In the genomic region with DNA sequence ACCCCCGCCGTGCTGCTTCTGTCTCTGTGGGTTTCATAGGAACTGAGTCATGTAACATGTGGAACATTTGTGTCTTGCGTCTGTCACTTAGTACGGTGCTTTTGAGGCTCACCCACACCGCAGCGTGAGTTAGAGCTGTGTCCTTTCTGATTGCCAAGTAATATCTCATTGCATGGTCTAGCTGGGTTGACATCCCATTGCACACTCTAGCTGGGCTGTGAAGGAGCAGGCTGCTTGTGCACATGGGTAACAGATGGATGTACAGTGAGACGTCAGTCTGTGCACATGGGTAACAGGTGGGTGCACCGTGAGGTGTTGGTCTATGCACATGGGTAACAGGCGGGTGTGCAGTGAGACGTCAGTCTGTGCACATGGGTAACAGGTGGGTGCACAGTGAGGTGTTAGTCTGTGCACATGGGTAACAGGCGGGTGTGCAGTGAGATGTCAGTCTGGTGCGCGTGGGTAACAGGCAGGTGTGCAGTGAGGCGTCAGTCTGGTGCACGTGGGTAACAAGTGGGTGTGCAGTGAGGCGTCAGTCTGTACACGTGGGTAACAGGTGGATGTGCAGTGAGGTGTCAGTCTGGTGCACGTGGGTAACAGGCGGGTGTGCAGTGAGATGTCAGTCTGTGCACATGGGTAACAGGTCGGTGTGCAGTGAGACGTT, we compare ENCODE assay signal across 8 cellular contexts. TPM values are rescaled to one million over a fixed set of nuclear protein-coding genes. Genes with fewer than 3 reads are reported as not detected.
DNase-seq lines count a peak whose midpoint lies in the region; ATAC-seq and TF ChIP-seq lines count a peak whose summit lies in the region.
"Not testable (repeated sequence)": the region's sequence is repeated elsewhere in the genome, so short reads cannot be mapped to it uniquely, and the experiment has no call there.

No MANE protein-coding gene starts in this region.

- CTCF ChIA-PET in CD4-positive, alpha-beta memory T cell (lab: Charles Lee; ENCODE audit: partially characterized antibody), result not testable (repeated sequence)

- intact Hi-C loops in CD4-positive, alpha-beta memory T cell (cut with micrococcal nuclease); right lobe of liver (cut with DNase I): not testable (repeated sequence)

- H3K4me1 ChIP-seq in CD4-positive, alpha-beta memory T cell (ENCODE audit: insufficient read depth, low read length); right lobe of liver: not testable (repeated sequence)

- peak; percentile 64 for ATAC-seq in GM19372 (IDR thresholded peaks at IDR 0.05; ENCODE audit: low read depth, unreplicated experiment)
- peak; percentile 59 for ATAC-seq in HG02798 (IDR thresholded peaks at IDR 0.05; ENCODE audit: poor library complexity, unreplicated experiment)
- ATAC-seq in HG03571 (IDR thresholded peaks at IDR 0.05; ENCODE audit: unreplicated experiment), result peak; percentile 43
- peak; percentile 14 to 56 (median 39) for ATAC-seq in right lobe of liver

- not testable (repeated sequence) for H3K27me3 Mint-ChIP-seq in CD4-positive, alpha-beta memory T cell

- H3K4me3 Mint-ChIP-seq in CD4-positive, alpha-beta memory T cell, result peak overlapping the region in 5 of 8 donors; percentile 4 to 67 (median 27)

- peaks cover 7 to 14% (median 8%) of the 10 kb centered on the region in 4 donors for H3K4me1 Mint-ChIP-seq in CD4-positive, alpha-beta memory T cell

- H3K36me3 ChIP-seq in CD4-positive, alpha-beta memory T cell (ENCODE audit: insufficient read depth, low read length); right lobe of liver: not testable (repeated sequence)

- H3K36me3 Mint-ChIP-seq in CD4-positive, alpha-beta memory T cell, result not testable (repeated sequence)

- peak overlapping the region in 5 of 7 donors; percentile 54 to 94 (median 80) for H3K27ac Mint-ChIP-seq in CD4-positive, alpha-beta memory T cell

- TF ChIP-seq POLR2A in right lobe of liver (IDR thresholded peaks at IDR 0.05), result not testable (repeated sequence)

- H3K4me3 ChIP-seq in CD4-positive, alpha-beta memory T cell (ENCODE audit: low read length in 2 of 2); right lobe of liver: not testable (repeated sequence)

- 67% methylated on average over 20 of the region's 21 CpGs for WGBS in right lobe of liver (ENCODE audit: insufficient coverage, low coverage, low lambda C conversion rate, missing lambda C conversion rate)

- not testable (repeated sequence) for H3K27me3 ChIP-seq in CD4-positive, alpha-beta memory T cell (ENCODE audit: insufficient read depth, low read length); right lobe of liver

- peak; percentile 23 to 73 (median 32) for DNase-seq in CD4-positive, alpha-beta memory T cell
- DNase-seq in activated CD4-positive, alpha-beta T cell treated with anti-CD3 and anti-CD28 coated beads for 48 hours, result peak; percentile 83
- DNase-seq in activated naive CD4-positive, alpha-beta T cell treated with anti-CD3 and anti-CD28 coated beads, Interleukin-2, amount 50 U/mL, for 16 hours, result peak; percentile 68
- not testable (repeated sequence) for DNase-seq in right lobe of liver
- DNase-seq in stimulated activated CD8-positive, alpha-beta memory T cell treated with anti-CD3 and anti-CD28 coated beads, Interleukin-15, amount 100 ng/mL, for 1 hour (ENCODE audit: low read depth), result peak; percentile 32

- not testable (repeated sequence) for H3K27ac ChIP-seq in CD4-positive, alpha-beta memory T cell (ENCODE audit: low read depth, low read length); right lobe of liver

- TF ChIP-seq CTCF in right lobe of liver (IDR thresholded peaks at IDR 0.05), result not testable (repeated sequence)

- H3K9me3 ChIP-seq in CD4-positive, alpha-beta memory T cell (ENCODE audit: control insufficient read depth in 1 of 2, low read length in 2 of 2); right lobe of liver: not testable (repeated sequence)

- H3K9me3 Mint-ChIP-seq in CD4-positive, alpha-beta memory T cell, result not testable (repeated sequence)

- POLR2A ChIA-PET in CD4-positive, alpha-beta memory T cell (lab: Charles Lee; ENCODE audit: partially characterized antibody), result not testable (repeated sequence)

RNA-seq across cellular contexts. Expression of a gene that starts 58.5 kb away (rescaled TPM):
- total RNA-seq in CD4-positive, alpha-beta memory T cell, result 10 to 100 TPM; 71.1 to 92.8 TPM
- 100 to 1,000 TPM; 122 to 175 TPM for polyA plus RNA-seq in CD4-positive, alpha-beta memory T cell
- total RNA-seq in right lobe of liver, result 10 to 100 TPM in 5 of 6 experiments, 1 to 10 TPM in 1; 9.6 to 29.3 (median 15.5) TPM
